15 cellular contexts compared by ENCODE assay signal in the genomic region with DNA sequence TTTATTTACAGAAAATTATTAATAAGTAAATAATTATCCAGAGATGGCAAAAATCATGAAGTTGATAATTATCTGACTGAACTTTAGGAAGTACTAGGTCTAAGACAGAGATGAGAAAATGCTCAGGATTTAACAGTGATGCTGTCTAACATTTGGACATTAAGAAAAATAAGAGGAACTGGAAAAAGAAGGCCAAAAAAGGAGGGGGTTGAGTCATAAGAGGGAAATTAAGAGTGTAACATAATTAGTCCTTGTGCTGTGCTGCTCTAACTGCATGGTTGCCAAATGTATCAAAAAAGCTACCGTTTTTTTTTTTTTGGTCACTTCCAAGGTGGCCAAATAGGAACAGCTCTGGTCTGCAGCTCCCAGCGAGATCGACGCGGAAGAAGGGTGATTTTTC. TPM values are rescaled to one million over a fixed set of nuclear protein-coding genes. Genes with fewer than 3 reads are reported as not detected.
A peak's percentile ranks its signal among the peaks of the same experiment; 100 is the strongest.
DNase-seq lines count a peak whose midpoint lies in the region; ATAC-seq, FAIRE-seq and TF ChIP-seq lines count a peak whose summit lies in the region.
"Had no signal": no experiment of that assay in that cellular context is flagged by ENCODE, and none has a peak within 500 bp of the region (broad histone marks: within the 10 kb centered on the region; RNA-seq: fewer than 3 reads in every experiment).

No MANE protein-coding gene starts in this region.

- no peaks in the 10 kb centered on the region for H4K20me1 ChIP-seq in HepG2 (ENCODE audit: insufficient read depth, low read length)
- H4K20me1 ChIP-seq: BLaER1 treated with 17β-estradiol and CSF1 and Interleukin-3, amounts not matched to agents 10 nM and 100 nM had no signal

- TF ChIP-seq RAD21 in HepG2 (CRISPR knock-in tag; IDR thresholded peaks at IDR 0.05) = no peak

- TF ChIP-seq CTCF in HepG2 (CRISPR knock-in tag; IDR thresholded peaks at IDR 0.05) = no peak
- no peak for TF ChIP-seq CTCF in right lobe of liver (IDR thresholded peaks at IDR 0.05)
- no peak for TF ChIP-seq CTCF in endothelial cell (IDR thresholded peaks at IDR 0.05; ENCODE audit: unreplicated experiment)
- no peak for TF ChIP-seq CTCF in sigmoid colon (IDR thresholded peaks at IDR 0.05)

- no peaks in the 10 kb centered on the region for H3K9me3 Mint-ChIP-seq in endothelial cell (ENCODE audit: unreplicated experiment)
- peaks cover 31% of the 10 kb centered on the region for H3K9me3 Mint-ChIP-seq in activated CD4-positive, alpha-beta T cell treated with anti-CD3 and anti-CD28 coated beads, Interleukin-2, amount 10 ng/mL, durations not matched to agents 24 days and 14 days
- H3K9me3 Mint-ChIP-seq: CD4-positive, alpha-beta T cell had no signal

- 76% methylated on average over 5 of the region's 5 CpGs for WGBS in HepG2 (ENCODE audit: low lambda C conversion rate)
- WGBS in right lobe of liver (ENCODE audit: insufficient coverage, low coverage, low lambda C conversion rate, missing lambda C conversion rate) = 89% methylated on average over 5 of the region's 5 CpGs
- WGBS in sigmoid colon, 2 donors = 91 to 93% methylated on average over 5 of the region's 5 CpGs

- H3K27me3 Mint-ChIP-seq in endothelial cell (ENCODE audit: unreplicated experiment) = peaks cover 2% of the 10 kb centered on the region
- peaks cover 11% of the 10 kb centered on the region for H3K27me3 Mint-ChIP-seq in activated CD4-positive, alpha-beta T cell treated with anti-CD3 and anti-CD28 coated beads, Interleukin-2, amount 10 ng/mL, durations not matched to agents 24 days and 14 days

- H3K9me3 ChIP-seq in HepG2 (ENCODE audit: low read length) (no peaks in the 10 kb centered on the region), right lobe of liver (no peaks in the 10 kb centered on the region), sigmoid colon (no peaks in the 10 kb centered on the region)

- H3K4me1 Mint-ChIP-seq in endothelial cell (ENCODE audit: unreplicated experiment) = no peaks in the 10 kb centered on the region
- no peaks in the 10 kb centered on the region for H3K4me1 Mint-ChIP-seq in activated CD4-positive, alpha-beta T cell treated with anti-CD3 and anti-CD28 coated beads, Interleukin-2, amount 10 ng/mL, durations not matched to agents 24 days and 14 days

- peaks cover 7% of the 10 kb centered on the region for H3K36me3 Mint-ChIP-seq in endothelial cell (ENCODE audit: low read depth, unreplicated experiment)
- H3K36me3 Mint-ChIP-seq in activated CD4-positive, alpha-beta T cell treated with anti-CD3 and anti-CD28 coated beads, Interleukin-2, amount 10 ng/mL, durations not matched to agents 24 days and 14 days (ENCODE audit: low read depth) = no peaks in the 10 kb centered on the region

- no peak for TF ChIP-seq EP300 in HepG2 (IDR thresholded peaks at IDR 0.05; ENCODE audit: low read depth in 2 of 2, low read length in 2 of 2)
- TF ChIP-seq EP300 in HepG2 (CRISPR knock-in tag; IDR thresholded peaks at IDR 0.05; ENCODE audit: borderline replicate concordance) = no peak
- no peak for TF ChIP-seq EP300 in sigmoid colon (IDR thresholded peaks at IDR 0.05)

- H3K27me3 ChIP-seq in HepG2 (ENCODE audit: control insufficient read depth in 1 of 2, insufficient read depth in 2 of 2, low read length in 2 of 2) (no peaks in the 10 kb centered on the region; a peak in 1 of 5 replicates), right lobe of liver (no peaks in the 10 kb centered on the region), sigmoid colon (no peaks in the 10 kb centered on the region)
- H3K27me3 ChIP-seq: BLaER1 treated with 17β-estradiol and CSF1 and Interleukin-3, amounts not matched to agents 10 nM and 100 nM had no signal

- H3K4me2 ChIP-seq in HepG2 (ENCODE audit: low read depth, low read length) = peak overlapping the region; percentile 56

- intact Hi-C loops in HepG2 (cut with micrococcal nuclease; ENCODE audit: unreplicated experiment) (no loop called here), right lobe of liver (cut with DNase I) (no loop called here), sigmoid colon (cut with DNase I) (no loop called here)
- intact Hi-C loops in activated CD4-positive, alpha-beta T cell treated with anti-CD3 and anti-CD28 coated beads, Interleukin-2, amount 10 ng/mL, durations not matched to agents 24 days and 14 days (cut with micrococcal nuclease) = no loop called here

- H2AFZ ChIP-seq in HepG2 (ENCODE audit: low read length) = no peak overlapping the region

- in situ Hi-C loops in HepG2 (cut with HindIII; ENCODE audit: extremely low pct_ligation_motif_present, low pct_unique_long_range_greater_than_20kb) = no loop called here

- CTCF ChIA-PET in HepG2 (lab: Yijun Ruan, JAX; ENCODE audit: low intra/inter-chr PET ratio, low total read pairs) = no interaction called here

- peak overlapping the region; percentile 3 for H3K4me3 Mint-ChIP-seq in endothelial cell (ENCODE audit: unreplicated experiment)
- no peak overlapping the region for H3K4me3 Mint-ChIP-seq in activated CD4-positive, alpha-beta T cell treated with anti-CD3 and anti-CD28 coated beads, Interleukin-2, amount 10 ng/mL, durations not matched to agents 24 days and 14 days
- H3K4me3 Mint-ChIP-seq: CD4-positive, alpha-beta T cell; HFFc6 had no signal

- no peak for DNase-seq in HepG2 (ENCODE audit: low spot score)
- DNase-seq in right lobe of liver = no peak
- DNase-seq in NOMO-1 treated with DMSO at 0.1 percent for 48 hours (lab: John Stamatoyannopoulos, UW; ENCODE audit: unreplicated experiment) = peak; percentile 58
- no peak for DNase-seq in endothelial cell (ENCODE audit: low spot score)
- no peak for DNase-seq in sigmoid colon
- no peak for DNase-seq in activated CD4-positive, alpha-beta T cell treated with anti-CD3 and anti-CD28 coated beads, Interleukin-2, amount 10 ng/mL, durations not matched to agents 24 days and 14 days
- DNase-seq: ACHN; Calu3; CD4-positive, alpha-beta T cell; DMS 273 treated with DMSO at 0.1 percent for 48 hours; HCEC 1CT; HFFc6 had no signal

- no peaks in the 10 kb centered on the region for H3K79me2 ChIP-seq in HepG2 (ENCODE audit: insufficient read depth, low read length)

- H3K27ac ChIP-seq in HepG2 (ENCODE audit: extremely low read length, insufficient read depth, low read length) (no peak overlapping the region), right lobe of liver (no peak overlapping the region), sigmoid colon (no peak overlapping the region)

- no TSS peak for BruUV-seq in HepG2 (replicated peaks; lab: Mats Ljungman, UMichigan)

- ATAC-seq in HepG2 (no peak), right lobe of liver (no peak), HG02759 (IDR thresholded peaks at IDR 0.05; ENCODE audit: unreplicated experiment) (no peak)

- H3K36me3 ChIP-seq in HepG2 (replicated peaks in 1 of 2; ENCODE audit: control insufficient read depth in 1 of 2, insufficient read depth in 2 of 2, low read length in 2 of 2) (no peaks in the 10 kb centered on the region), right lobe of liver (no peaks in the 10 kb centered on the region), sigmoid colon (no peaks in the 10 kb centered on the region)
- H3K36me3 ChIP-seq: BLaER1 treated with 17β-estradiol and CSF1 and Interleukin-3, amounts not matched to agents 10 nM and 100 nM had no signal

- TF ChIP-seq POLR2A in HepG2 (IDR thresholded peaks at IDR 0.05; ENCODE audit: insufficient read depth in 1 of 2, low read depth in 2 of 2, low read length in 2 of 2) = no peak
- no peak for TF ChIP-seq POLR2A in right lobe of liver (IDR thresholded peaks at IDR 0.05)
- no peak for TF ChIP-seq POLR2A in sigmoid colon (IDR thresholded peaks at IDR 0.05)

- POLR2A ChIA-PET in HepG2 (lab: Yijun Ruan, JAX) = interaction anchor here (1.4 kb wide), 1 partner anchor 16 kb away, joined by 4 read pairs; no protein-coding TSS in a partner anchor

- H3K4me3 ChIP-seq in HepG2 (replicated peaks in 1 of 3; ENCODE audit: insufficient read depth in 1 of 3, low read depth in 2 of 3, low read length in 3 of 3) = no peak overlapping the region
- H3K4me3 ChIP-seq in right lobe of liver = no peak overlapping the region
- H3K4me3 ChIP-seq in sigmoid colon = no peak overlapping the region
- H3K4me3 ChIP-seq: BLaER1 treated with 17β-estradiol and CSF1 and Interleukin-3, amounts not matched to agents 10 nM and 100 nM had no signal

- no peak for FAIRE-seq in HepG2 (lab: Jason Lieb, UNC)
- FAIRE-seq: HTR-8/SVneo had no signal

- no peak overlapping the region for H3K9ac ChIP-seq in HepG2 (ENCODE audit: insufficient read depth, low read depth, low read length)
- H3K9ac ChIP-seq: BLaER1 treated with 17β-estradiol and CSF1 and Interleukin-3, amounts not matched to agents 10 nM and 100 nM had no signal

- H3K4me1 ChIP-seq in HepG2 (ENCODE audit: insufficient read depth, low read length) = peaks cover 10% of the 10 kb centered on the region
- no peaks in the 10 kb centered on the region for H3K4me1 ChIP-seq in right lobe of liver
- H3K4me1 ChIP-seq in sigmoid colon = no peaks in the 10 kb centered on the region

- no peak overlapping the region for H3K27ac Mint-ChIP-seq in endothelial cell (ENCODE audit: unreplicated experiment)
- H3K27ac Mint-ChIP-seq in activated CD4-positive, alpha-beta T cell treated with anti-CD3 and anti-CD28 coated beads, Interleukin-2, amount 10 ng/mL, durations not matched to agents 24 days and 14 days = no peak overlapping the region
- H3K27ac Mint-ChIP-seq: CD4-positive, alpha-beta T cell; HFFc6 had no signal

RNA-seq across cellular contexts. Expression of a gene that starts 35.4 kb away (rescaled TPM):
- total RNA-seq in HepG2 (2016; rRNA removed; fragmentation: Illumina TruSeq; extraction: Trizol) (19.4 and 21.3 TPM in 2 replicates), right lobe of liver (10 to 100 TPM; 22.5 to 46.7 (median 31.6) TPM), endothelial cell (ENCODE audit: unreplicated experiment) (18.8 TPM), sigmoid colon (10 to 100 TPM; 39.2 to 59.0 (median 48.2) TPM)
- total RNA-seq in HepG2 (2016; cell fraction: cytosol; rRNA removed; fragmentation: Illumina TruSeq; extraction: Trizol; ENCODE audit: low read depth) = 8.5 and 9.6 TPM in 2 replicates
- total RNA-seq in HepG2 (2016; cell fraction: insoluble cytoplasmic fraction; rRNA removed; fragmentation: Illumina TruSeq; extraction: Trizol) = 18.9 and 21.1 TPM in 2 replicates
- 5.5 and 6.8 TPM in 2 replicates for total RNA-seq in HepG2 (2016; cell fraction: membrane; rRNA removed; fragmentation: Illumina TruSeq; extraction: Trizol)
- 33.9 and 41.9 TPM in 2 replicates for total RNA-seq in HepG2 (2016; cell fraction: nucleus; rRNA removed; fragmentation: Illumina TruSeq; extraction: Trizol)
- polyA plus RNA-seq in HepG2 (2011; rRNA removed) (10.4 and 12.0 TPM in 2 replicates), sigmoid colon (10 to 100 TPM; 11.6 to 14.8 (median 12.6) TPM)
- 5.1 and 6.7 TPM in 2 replicates for polyA plus RNA-seq in HepG2 (2011; cell fraction: cytosol; rRNA removed)
- 12.3 and 18.3 TPM in 2 replicates for polyA plus RNA-seq in HepG2 (2011; cell fraction: nucleus; rRNA removed)
- 11.4 and 12.9 TPM in 2 replicates for polyA plus RNA-seq in HepG2 (2012)
- polyA plus RNA-seq in HepG2 (2016; cell fraction: cytosol; fragmentation: Illumina TruSeq; extraction: Trizol; ENCODE audit: low read depth) = 1.2 TPM in 2 replicates
- 12.1 and 13.2 TPM in 2 replicates for polyA plus RNA-seq in HepG2 (2016; cell fraction: insoluble cytoplasmic fraction; fragmentation: Illumina TruSeq; extraction: Trizol; ENCODE audit: low read depth)
- polyA plus RNA-seq in HepG2 (2016; cell fraction: membrane; fragmentation: Illumina TruSeq; extraction: Trizol; ENCODE audit: low read depth) = 2.0 and 3.0 TPM in 2 replicates
- polyA plus RNA-seq in HepG2 (2016; cell fraction: nucleus; fragmentation: Illumina TruSeq; extraction: Trizol; ENCODE audit: insufficient read depth, low read depth) = 21.4 and 24.7 TPM in 2 replicates
- polyA minus RNA-seq in HepG2 (2011; rRNA and poly(A)+ RNA removed; ENCODE audit: low replicate concordance) = 6.9 and 11.9 TPM in 2 replicates
- polyA minus RNA-seq in HepG2 (2011; cell fraction: cytosol; rRNA and poly(A)+ RNA removed) = 9.5 and 12.2 TPM in 2 replicates
- 130 and 161 TPM in 2 replicates for polyA minus RNA-seq in HepG2 (2011; cell fraction: nucleus; rRNA and poly(A)+ RNA removed)
- total RNA-seq in activated CD4-positive, alpha-beta T cell treated with anti-CD3 and anti-CD28 coated beads, Interleukin-2, amount 10 ng/mL, durations not matched to agents 24 days and 14 days = 38.9 and 39.7 TPM in 2 replicates
